ENCODE assay signal across 1 cellular context in the genomic region with DNA sequence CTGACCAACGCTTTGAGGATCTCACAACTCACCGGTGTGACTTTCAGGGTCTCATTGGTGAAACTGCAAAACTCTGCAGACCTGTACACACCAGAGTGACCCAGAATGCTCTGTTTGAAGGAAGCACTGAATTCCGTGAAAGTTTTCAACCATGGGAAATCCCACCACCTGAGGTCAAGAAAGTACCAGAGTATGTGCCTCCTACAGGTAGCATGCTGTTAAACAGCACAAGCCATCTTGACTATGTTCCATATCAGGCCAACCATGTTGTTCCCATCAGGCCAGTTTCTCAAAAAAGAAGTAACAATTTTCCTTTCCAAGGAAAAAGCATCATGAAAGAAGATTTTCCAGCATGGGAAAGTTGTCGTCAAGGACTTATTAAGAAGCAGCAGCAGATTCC. TPM values are rescaled to one million over a fixed set of nuclear protein-coding genes. Genes with fewer than 3 reads are reported as not detected.
"Had no signal": no experiment of that assay in that cellular context is flagged by ENCODE, and none has a peak within 500 bp of the region (broad histone marks: within the 10 kb centered on the region; RNA-seq: fewer than 3 reads in every experiment).

No MANE protein-coding gene starts in this region.

RNA-seq across cellular contexts. Expression of gene SAXO2, which starts 19.8 kb away (rescaled TPM):
- total RNA-seq: IMR-90 had no signal
